In genomic region chr6:42891199-42891722, GRCh38 we compare ENCODE assay signal across 8 cellular contexts. TPM values are rescaled to one million over a fixed set of nuclear protein-coding genes. Genes with fewer than 3 reads are reported as not detected.
DNase-seq lines count a peak whose midpoint lies in the region; ATAC-seq and TF ChIP-seq lines count a peak whose summit lies in the region.

No MANE protein-coding gene starts in this region.

- TF ChIP-seq POLR2A in breast epithelium (IDR thresholded peaks at IDR 0.05), result no peak
- TF ChIP-seq POLR2A in upper lobe of left lung (IDR thresholded peaks at IDR 0.05), result no peak
- no peak for TF ChIP-seq POLR2A in erythroblast (IDR thresholded peaks at IDR 0.05; ENCODE audit: low read length)

- H2BK15ac ChIP-seq in mesendoderm (replicated peaks; ENCODE audit: low read depth), result no peak overlapping the region

- H3K36me3 Mint-ChIP-seq in activated naive CD4-positive, alpha-beta T cell treated with anti-CD3 and anti-CD28 coated beads, Interleukin-2, amount 10 ng/mL, durations not matched to agents 7 days and 5 days, result peaks cover 15% of the 10 kb centered on the region

- no peak for TF ChIP-seq CTCF in breast epithelium (IDR thresholded peaks at IDR 0.05)
- TF ChIP-seq CTCF in upper lobe of left lung (IDR thresholded peaks at IDR 0.05), result no peak

- peak overlapping the region; percentile 93 for H3K56ac ChIP-seq in mesendoderm (ENCODE audit: low read length)

- no peak overlapping the region for H2AK5ac ChIP-seq in mesendoderm (ENCODE audit: low read length)

- H3K4ac ChIP-seq in mesendoderm (ENCODE audit: low read depth, low read length), result peak overlapping the region; percentile 19

- no CpG with 5 or more reads among the region's 17 CpGs for WGBS in mesendoderm (ENCODE audit: extremely low coverage, insufficient coverage, low lambda C conversion rate)
- WGBS in upper lobe of left lung, 2 donors, result 52 to 58% methylated on average over 17 of the region's 17 CpGs

- no peaks in the 10 kb centered on the region for H3K9me3 Mint-ChIP-seq in activated naive CD4-positive, alpha-beta T cell treated with anti-CD3 and anti-CD28 coated beads, Interleukin-2, amount 10 ng/mL, durations not matched to agents 7 days and 5 days

- H3K27ac Mint-ChIP-seq in activated naive CD4-positive, alpha-beta T cell treated with anti-CD3 and anti-CD28 coated beads, Interleukin-2, amount 10 ng/mL, durations not matched to agents 7 days and 5 days, result peak overlapping the region; percentile 90

- H3K9me3 ChIP-seq in breast epithelium (no peaks in the 10 kb centered on the region), upper lobe of left lung (no peaks in the 10 kb centered on the region)

- peaks cover 28% of the 10 kb centered on the region for H3K4me1 Mint-ChIP-seq in activated naive CD4-positive, alpha-beta T cell treated with anti-CD3 and anti-CD28 coated beads, Interleukin-2, amount 10 ng/mL, durations not matched to agents 7 days and 5 days

- no peak overlapping the region for H3K23ac ChIP-seq in mesendoderm (ENCODE audit: low read length)

- intact Hi-C loops in breast epithelium (cut with DNase I; ENCODE audit: low total_unique reads), result loop anchor here (10.0 kb wide), 1 partner anchor 434 kb away; no protein-coding TSS in a partner anchor

- H3K27me3 Mint-ChIP-seq in activated naive CD4-positive, alpha-beta T cell treated with anti-CD3 and anti-CD28 coated beads, Interleukin-2, amount 10 ng/mL, durations not matched to agents 7 days and 5 days, result no peaks in the 10 kb centered on the region

- DNase-seq in activated naive CD4-positive, alpha-beta T cell treated with anti-CD3 and anti-CD28 coated beads, Interleukin-2, amount 10 ng/mL, durations not matched to agents 7 days and 5 days, result no peak
- no peak for DNase-seq in activated naive CD4-positive, alpha-beta T cell treated with anti-CD3 and anti-CD28 coated beads, Interleukin-2, amount 50 U/mL, for 16 hours
- DNase-seq in breast epithelium (ENCODE audit: low spot score in 2 of 2) (no peak), mesendoderm (no peak), upper lobe of left lung (no peak), NCI-H128 (lab: John Stamatoyannopoulos, UW; ENCODE audit: unreplicated experiment) (no peak), erythroblast (lab: John Stamatoyannopoulos, UW) (no peak)

- H3K79me2 ChIP-seq in mesendoderm (ENCODE audit: control insufficient read depth, insufficient read depth, low read length), result no peaks in the 10 kb centered on the region

- H3K27me3 ChIP-seq in breast epithelium (no peaks in the 10 kb centered on the region), mesendoderm (ENCODE audit: insufficient read depth, low read length, poor library complexity) (no peaks in the 10 kb centered on the region), upper lobe of left lung (no peaks in the 10 kb centered on the region)

- no peak overlapping the region for H2BK5ac ChIP-seq in mesendoderm (ENCODE audit: low read length)

- ATAC-seq in upper lobe of left lung (ENCODE audit: low FRiP score in 2 of 2), result no peak
- no peak for ATAC-seq in GM19035 (IDR thresholded peaks at IDR 0.05; ENCODE audit: unreplicated experiment)

- H3K27ac ChIP-seq in breast epithelium (peak overlapping the region; percentile 92), mesendoderm (ENCODE audit: low read depth, low read length) (peak overlapping the region; percentile 98), upper lobe of left lung (peak overlapping the region; percentile 87 to 96 (median 94))

- no peak overlapping the region for H4K5ac ChIP-seq in mesendoderm (ENCODE audit: low read length)

- H3K79me1 ChIP-seq in mesendoderm (ENCODE audit: low read length), result no peaks in the 10 kb centered on the region

- H3K4me3 Mint-ChIP-seq in activated naive CD4-positive, alpha-beta T cell treated with anti-CD3 and anti-CD28 coated beads, Interleukin-2, amount 10 ng/mL, durations not matched to agents 7 days and 5 days, result peak overlapping the region; percentile 89

- H3K4me2 ChIP-seq in mesendoderm (ENCODE audit: low read length), result peak overlapping the region; percentile 50

- CTCF ChIA-PET in activated naive CD4-positive, alpha-beta T cell treated with anti-CD3 and anti-CD28 coated beads, Interleukin-2, amount 10 ng/mL, durations not matched to agents 7 days and 5 days (lab: Charles Lee), result interaction anchor here (0.6 to 1.6 kb wide), 7 partner anchors 9 to 198 kb away, joined by 3 to 5 read pairs (median 3); partner anchors contain the start of gene RPL7L1

- H2BK120ac ChIP-seq in mesendoderm (ENCODE audit: low read depth, low read length), result peak overlapping the region; percentile 51

- H4K8ac ChIP-seq in mesendoderm (ENCODE audit: low read depth, low read length), result peak overlapping the region; percentile 89

- H3K36me3 ChIP-seq in breast epithelium (no peaks in the 10 kb centered on the region), mesendoderm (ENCODE audit: control insufficient read depth, insufficient read depth, low read length) (no peaks in the 10 kb centered on the region), upper lobe of left lung (peaks cover 0 to 19% (median 7%) of the 10 kb centered on the region in 4 donors)

- H3K4me1 ChIP-seq in breast epithelium (no peaks in the 10 kb centered on the region), mesendoderm (ENCODE audit: control insufficient read depth, low read depth, low read length) (no peaks in the 10 kb centered on the region), upper lobe of left lung (peaks cover 6 to 19% (median 13%) of the 10 kb centered on the region in 4 donors)

- TF ChIP-seq EP300 in upper lobe of left lung (IDR thresholded peaks at IDR 0.05), result no peak

- H3K9ac ChIP-seq in mesendoderm (ENCODE audit: low read length), result peak overlapping the region; percentile 74

- H3K4me3 ChIP-seq in breast epithelium, result peak overlapping the region; percentile 75 to 91 (median 90)
- H3K4me3 ChIP-seq in mesendoderm (ENCODE audit: low read length), result peak overlapping the region; percentile 26
- peak overlapping the region; percentile 79 to 97 (median 91) for H3K4me3 ChIP-seq in upper lobe of left lung

- peak overlapping the region; percentile 30 for H3K18ac ChIP-seq in mesendoderm (ENCODE audit: low read length)

RNA-seq across cellular contexts. Expression of gene RPL7L1, which starts 11.8 kb away (rescaled TPM):
- total RNA-seq in breast epithelium (100 to 1,000 TPM in 1 of 3 donors, 10 to 100 TPM in 2; 85.5 to 107 (median 90.1) TPM), upper lobe of left lung (10 to 100 TPM; 41.7 to 81.5 (median 58.2) TPM)
- polyA plus RNA-seq in mesendoderm (2013, experiment 1 of 2), result 117 TPM
- polyA plus RNA-seq in mesendoderm (2013, experiment 2 of 2), result 115 TPM

RNA-seq across cellular contexts. Expression of gene PTCRA, which starts 24.6 kb away (rescaled TPM):
- total RNA-seq in breast epithelium (not detected), upper lobe of left lung (10 to 100 TPM in 1 of 6 donors, 1 to 10 TPM in 3, not detected in 2; 3.3 to 10.7 (median 7.1) TPM)
- not detected for polyA plus RNA-seq in mesendoderm (2013, experiment 1 of 2)
- not detected for polyA plus RNA-seq in mesendoderm (2013, experiment 2 of 2)

RNA-seq across cellular contexts. Expression of gene CNPY3, which starts 38.0 kb away (rescaled TPM):
- total RNA-seq in breast epithelium, result 10 to 100 TPM; 27.5 to 37.9 (median 33.1) TPM
- 42.5 TPM for polyA plus RNA-seq in mesendoderm (2013, experiment 1 of 2)
- polyA plus RNA-seq in mesendoderm (2013, experiment 2 of 2), result 40.8 TPM
- total RNA-seq in upper lobe of left lung, result 10 to 100 TPM; 32.4 to 95.2 (median 50.3) TPM

Comparison
In these comparisons a context has a peak if more than half of its experiments do, and no peak if none do; other contexts are left out.
1. H3K4me3 ChIP-seq: peak in every context shown above with its lines; median percentile 91 in upper lobe of left lung; 90 in breast epithelium; 26 in mesendoderm.